ENCODE assay signal across 20 cellular contexts in genomic region chr16:14120335-14120734, GRCh38.
"Had no signal": no experiment of that assay in that cellular context is flagged by ENCODE, and none has a peak within 500 bp of the region (broad histone marks: within the 10 kb centered on the region; RNA-seq: fewer than 3 reads in every experiment).

No MANE protein-coding gene starts in this region.

- H3K27ac Mint-ChIP-seq: stimulated activated effector memory CD8-positive, alpha-beta T cell treated with anti-CD3 and anti-CD28 coated beads, Interleukin-12 subunit alpha, Interleukin-12 subunit beta, amount 100 ng/mL, for 72 hours had no signal

- DNase-seq: caudate nucleus; dorsolateral prefrontal cortex; effector CD8-positive, alpha-beta T cell; heart right ventricle; islet precursor cell; left lung; mesendoderm; naive thymus-derived CD4-positive, alpha-beta T cell; posterior cingulate gyrus; right cardiac atrium; stimulated activated CD4-positive, alpha-beta T cell treated with anti-CD3 and anti-CD28 coated beads, Interleukin-4, amount 100 ng/mL, for 1 hour; stimulated activated CD8-positive, alpha-beta memory T cell treated with anti-CD3 and anti-CD28 coated beads, Interleukin-4, amount 100 ng/mL, for 48 hours; stomach; substantia nigra; transverse colon had no signal

- H3K27me3 Mint-ChIP-seq: naive thymus-derived CD4-positive, alpha-beta T cell had no signal

- H3K4me3 Mint-ChIP-seq: naive thymus-derived CD4-positive, alpha-beta T cell; stimulated activated effector memory CD8-positive, alpha-beta T cell treated with anti-CD3 and anti-CD28 coated beads, Interleukin-12 subunit alpha, Interleukin-12 subunit beta, amount 100 ng/mL, for 72 hours had no signal

- H3K36me3 Mint-ChIP-seq: stimulated activated effector memory CD8-positive, alpha-beta T cell treated with anti-CD3 and anti-CD28 coated beads, Interleukin-12 subunit alpha, Interleukin-12 subunit beta, amount 100 ng/mL, for 72 hours had no signal

- H3K27ac ChIP-seq: coronary artery, heart right ventricle, left lung, stomach, thoracic aorta, transverse colon had no signal

- H3K9me3 ChIP-seq: stomach, thoracic aorta, transverse colon had no signal

- H3K27me3 ChIP-seq: dorsolateral prefrontal cortex, heart right ventricle, left lung, stomach, transverse colon had no signal

- H3K9me3 Mint-ChIP-seq: stimulated activated effector memory CD8-positive, alpha-beta T cell treated with anti-CD3 and anti-CD28 coated beads, Interleukin-12 subunit alpha, Interleukin-12 subunit beta, amount 100 ng/mL, for 72 hours had no signal

- H3K4me3 ChIP-seq: coronary artery, dorsolateral prefrontal cortex, heart right ventricle, left lung, lung, stomach, thoracic aorta, transverse colon had no signal

- ATAC-seq: esophagus mucosa; heart right ventricle; left lung; naive thymus-derived CD4-positive, alpha-beta T cell; right cardiac atrium; stimulated activated effector memory CD8-positive, alpha-beta T cell treated with anti-CD3 and anti-CD28 coated beads, Interleukin-12 subunit alpha, Interleukin-12 subunit beta, amount 100 ng/mL, for 72 hours had no signal

- H3K36me3 ChIP-seq: heart right ventricle, left lung, stomach, thoracic aorta, transverse colon had no signal
